Comparison of ENCODE assay signal across 8 cellular contexts in genomic region chr4:2468464-2469191, GRCh38. TPM values are rescaled to one million over a fixed set of nuclear protein-coding genes. Genes with fewer than 3 reads are reported as not detected.
DNase-seq lines count a peak whose midpoint lies in the region; ATAC-seq, FAIRE-seq and TF ChIP-seq lines count a peak whose summit lies in the region.

A gene with protein sequence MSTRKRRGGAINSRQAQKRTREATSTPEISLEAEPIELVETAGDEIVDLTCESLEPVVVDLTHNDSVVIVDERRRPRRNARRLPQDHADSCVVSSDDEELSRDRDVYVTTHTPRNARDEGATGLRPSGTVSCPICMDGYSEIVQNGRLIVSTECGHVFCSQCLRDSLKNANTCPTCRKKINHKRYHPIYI (plus strand): TSS chr4:2469106. CDS start chr4:2490494, 21,388 bp downstream.

- H3K18ac ChIP-seq in H1 (ENCODE audit: extremely low read depth, low read length) (peak within 1 kb of the TSS; percentile 89), mesenchymal stem cell (ENCODE audit: low read depth in 1 of 2, low read length in 2 of 2) (peak within 1 kb of the TSS; percentile 89 to 97)

- peak; percentile 96 for DNase-seq in COLO668 (lab: John Stamatoyannopoulos, UW; ENCODE audit: unreplicated experiment)
- peak; percentile 96 for DNase-seq in HT1080 (ENCODE audit: low read depth)
- DNase-seq in NOMO-1 treated with DMSO at 0.1 percent for 48 hours (lab: John Stamatoyannopoulos, UW; ENCODE audit: unreplicated experiment), result peak; percentile 96
- peak; percentile 90 to 94 for DNase-seq in activated CD8-positive, alpha-beta memory T cell treated with anti-CD3 and anti-CD28 coated beads for 4 hours (ENCODE audit: low read depth in 2 of 2)
- DNase-seq in H1 (ENCODE audit: low read depth in 1 of 2, low spot score in 2 of 2), result peak; percentile 77 to 89
- DNase-seq in mesenchymal stem cell, result peak; percentile 97
- DNase-seq in stimulated activated CD8-positive, alpha-beta memory T cell treated with anti-CD3 and anti-CD28 coated beads, Interleukin-12 subunit alpha, Interleukin-12 subunit beta, amount 100 ng/mL, for 4 hours (ENCODE audit: low read depth), result peak; percentile 88

- H3K56ac ChIP-seq in H1 (replicated peaks; ENCODE audit: insufficient read length, low read depth, low read length), result peak within 1 kb of the TSS; percentile 95

- peaks cover 0 to 23% (median 8%) of the 10 kb centered on the region in 4 experiments; a peak in 5 of 8 replicates for H3K36me3 ChIP-seq in H1 (ENCODE audit: control insufficient read depth in 2 of 4, insufficient read depth in 4 of 4, low read length in 3 of 4)
- H3K36me3 ChIP-seq in mesenchymal stem cell (ENCODE audit: control insufficient read depth in 1 of 2, insufficient read depth in 2 of 2, low read depth in 1 of 2, low read length in 2 of 2), result peaks cover 19 to 27% of the 10 kb centered on the region in 2 experiments

- no peak for TF ChIP-seq CTCF in H1 (IDR thresholded peaks at IDR 0.05; ENCODE audit: control extremely low read depth in 1 of 3, insufficient read depth in 1 of 3, low read depth in 1 of 3, low read length in 3 of 3)

- POLR2A ChIA-PET in H1 (lab: Charles Lee; ENCODE audit: partially characterized antibody), result interaction anchor here (0.7 to 3.4 kb wide), 24 partner anchors 9 to 573 kb away, joined by 3 to 24 read pairs (median 4); partner anchors contain the start of genes CFAP99, FAM193A, MXD4 and NELFA

- TF ChIP-seq POLR2A in H1 (IDR thresholded peaks at IDR 0.05; ENCODE audit: control extremely low read depth in 1 of 2, low read depth in 2 of 2, low read length in 2 of 2), result peak in 1 of 2 experiments; percentile 68; a peak in 1 of 3 replicates

- peak within 1 kb of the TSS; percentile 97 for H2BK5ac ChIP-seq in H1 (ENCODE audit: low read depth, low read length)
- H2BK5ac ChIP-seq in mesenchymal stem cell (ENCODE audit: low read depth, low read length, poor library complexity, severe bottlenecking), result peak within 1 kb of the TSS; percentile 69

- peaks cover 11% of the 10 kb centered on the region for H3K23me2 ChIP-seq in H1 (ENCODE audit: low read depth, low read length)

- H3K23ac ChIP-seq in H1 (ENCODE audit: insufficient read length) (no peak within 1 kb of the TSS), mesenchymal stem cell (ENCODE audit: low read length in 2 of 2) (peak within 1 kb of the TSS in 1 of 2 experiments; percentile 81)

- no peak for TF ChIP-seq EP300 in H1 (IDR thresholded peaks at IDR 0.05; ENCODE audit: borderline replicate concordance in 1 of 2, low read depth in 2 of 2, low read length in 2 of 2)

- H2AK5ac ChIP-seq in H1 (ENCODE audit: low read depth, low read length), result peak within 1 kb of the TSS; percentile 75; the same call in 1 of the 2 replicates
- H2AK5ac ChIP-seq in mesenchymal stem cell (ENCODE audit: low read length, severe bottlenecking), result no peak within 1 kb of the TSS

- H4K91ac ChIP-seq in H1 (replicated peaks; ENCODE audit: insufficient read length, low read length), result peak within 1 kb of the TSS; percentile 93
- peak within 1 kb of the TSS; percentile 85 for H4K91ac ChIP-seq in mesenchymal stem cell (ENCODE audit: low read length)

- H3K9ac ChIP-seq in H1 (replicated peaks in 1 of 4; ENCODE audit: extremely low read depth in 1 of 4, low read depth in 3 of 4, low read length in 3 of 4) (peak within 1 kb of the TSS; percentile 91 to 97 (median 93)), mesenchymal stem cell (ENCODE audit: low read length) (peak within 1 kb of the TSS; percentile 96)

- WGBS in H1 (ENCODE audit: extremely low coverage in 1 of 2, insufficient coverage in 1 of 2, insufficient read length in 1 of 2, insufficient replicate concordance in 2 of 2, low coverage in 1 of 2, low lambda C conversion rate in 2 of 2, missing lambda C conversion rate in 1 of 2), 2 experiments, result 2% methylated on average over 63 of the region's 73 CpGs; no CpG with 5 or more reads in 1 of the 2 experiments
- under 1% methylated on average over 71 of the region's 73 CpGs for WGBS in mesenchymal stem cell

- H3K27me3 ChIP-seq in H1 (replicated peaks in 1 of 4; ENCODE audit: control insufficient read depth in 3 of 4, extremely low read depth in 1 of 4, insufficient read depth in 3 of 4, low read length in 3 of 4) (peaks cover 0 to 3% (median 0%) of the 10 kb centered on the region in 4 experiments; a peak in 3 of 7 replicates), mesenchymal stem cell (ENCODE audit: control insufficient read depth in 1 of 2, insufficient read depth in 1 of 2, low read length in 2 of 2) (peaks cover 0 to 2% of the 10 kb centered on the region in 2 experiments)

- peak within 1 kb of the TSS; percentile 81 for H3K27ac ChIP-seq in H1 (ENCODE audit: low read depth, low read length)
- H3K27ac ChIP-seq in mesenchymal stem cell (ENCODE audit: low read length, poor library complexity, severe bottlenecking), result peak within 1 kb of the TSS; percentile 85

- H2AFZ ChIP-seq in H1 (ENCODE audit: low read length) (0 out of 2 replicates have a peak within 1 kb of the TSS, but pooled peaks have one; percentile 28), mesenchymal stem cell (ENCODE audit: low read depth, low read length) (peak within 1 kb of the TSS; percentile 95)

- no peaks in the 10 kb centered on the region for H3K9me3 ChIP-seq in H1 (ENCODE audit: insufficient read depth in 2 of 2, low read depth in 1 of 2, low read length in 1 of 2)
- H3K9me3 ChIP-seq in mesenchymal stem cell (ENCODE audit: control insufficient read depth, low read length), result peaks cover 12% of the 10 kb centered on the region

- H2BK120ac ChIP-seq in H1 (replicated peaks; ENCODE audit: low read depth, low read length), result peak within 1 kb of the TSS; percentile 18
- peak within 1 kb of the TSS; percentile 44 for H2BK120ac ChIP-seq in mesenchymal stem cell (ENCODE audit: low read depth, low read length)

- H3K79me2 ChIP-seq in H1 (ENCODE audit: control insufficient read depth in 1 of 2, insufficient read depth in 2 of 2, low read length in 2 of 2), result peaks cover 39 to 59% of the 10 kb centered on the region in 2 experiments

- H2BK12ac ChIP-seq in H1 (ENCODE audit: low read depth, low read length) (peak within 1 kb of the TSS; percentile 97), mesenchymal stem cell (ENCODE audit: low read length in 2 of 2) (peak within 1 kb of the TSS in 1 of 2 experiments; percentile 60)

- no peak for TF ChIP-seq RAD21 in H1 (IDR thresholded peaks at IDR 0.05 in 1 of 2, conservative IDR thresholded peaks at IDR 0.05 in 1 of 2; ENCODE audit: low read depth in 2 of 2, low read length in 2 of 2)

- H3K4me3 ChIP-seq in H1 (ENCODE audit: extremely low read depth in 1 of 4, insufficient read depth in 2 of 4, low read depth in 3 of 4, low read length in 4 of 4) (peak within 1 kb of the TSS; percentile 88 to 96 (median 90)), mesenchymal stem cell (ENCODE audit: insufficient read depth in 1 of 2, low read depth in 1 of 2, low read length in 2 of 2) (peak within 1 kb of the TSS; percentile 93 to 97)

- no peak for FAIRE-seq in H1 (lab: Jason Lieb, UNC)

- H3K79me1 ChIP-seq in H1 (ENCODE audit: low read depth, low read length) (no peaks in the 10 kb centered on the region; the same call in 1 of the 2 replicates), mesenchymal stem cell (replicated peaks; ENCODE audit: low read length, poor library complexity, severe bottlenecking) (peaks cover 4% of the 10 kb centered on the region)

- H3K4me1 ChIP-seq in H1 (replicated peaks in 1 of 4; ENCODE audit: control insufficient read depth in 3 of 4, insufficient read depth in 4 of 4, low read length in 3 of 4) (peaks cover 0 to 4% (median 0%) of the 10 kb centered on the region in 4 experiments; a peak in 3 of 7 replicates), mesenchymal stem cell (ENCODE audit: control insufficient read depth, insufficient read depth, low read depth, low read length) (peaks cover 8% of the 10 kb centered on the region)

- H3K14ac ChIP-seq in H1 (ENCODE audit: insufficient read length) (no peak within 1 kb of the TSS), mesenchymal stem cell (ENCODE audit: low read length in 2 of 2) (peak within 1 kb of the TSS in 1 of 2 experiments; percentile 95)

- H4K5ac ChIP-seq in H1 (ENCODE audit: insufficient read length, low read depth, low read length), result peak within 1 kb of the TSS; percentile 89

- 0 out of 2 replicates have a peak within 1 kb of the TSS, but pooled peaks have one; percentile 13 for H2BK20ac ChIP-seq in H1 (ENCODE audit: low read length)

- H3K4me2 ChIP-seq in H1 (ENCODE audit: insufficient read depth in 1 of 2, low read depth in 2 of 2, low read length in 2 of 2) (peak within 1 kb of the TSS; percentile 81 to 92), mesenchymal stem cell (ENCODE audit: low read length, poor library complexity, severe bottlenecking) (peak within 1 kb of the TSS; percentile 79)

- H2BK15ac ChIP-seq in H1 (ENCODE audit: low read length) (peak within 1 kb of the TSS; percentile 88; the same call in 1 of the 2 replicates), mesenchymal stem cell (ENCODE audit: low read depth, poor library complexity, severe bottlenecking) (peak within 1 kb of the TSS; percentile 94)

- ATAC-seq in GM21360 (IDR thresholded peaks at IDR 0.05; ENCODE audit: unreplicated experiment), result peak; percentile 67

- H4K8ac ChIP-seq in H1 (ENCODE audit: extremely low read depth, insufficient read depth, low read length) (peak within 1 kb of the TSS; percentile 99), mesenchymal stem cell (ENCODE audit: low read length) (peak within 1 kb of the TSS; percentile 91)

- H4K20me1 ChIP-seq in H1 (replicated peaks in 1 of 2; ENCODE audit: control insufficient read depth in 1 of 2, insufficient read depth in 2 of 2, low read length in 2 of 2), result peaks cover 8 to 22% of the 10 kb centered on the region in 2 experiments

- H3K4ac ChIP-seq in H1 (replicated peaks; ENCODE audit: insufficient read length, low read depth, low read length), result peak within 1 kb of the TSS; percentile 55
- H3K4ac ChIP-seq in mesenchymal stem cell (ENCODE audit: low read depth in 1 of 2, low read length in 2 of 2), result peak within 1 kb of the TSS; percentile 39 to 97

- CTCF ChIA-PET in H1 (lab: Charles Lee; ENCODE audit: partially characterized antibody), result interaction anchor here (0.6 to 2.9 kb wide), 9 partner anchors 12 to 238 kb away, joined by 3 to 14 read pairs (median 3); no protein-coding TSS in a partner anchor

RNA-seq across cellular contexts. Expression of the gene that starts here (rescaled TPM):
- total RNA-seq in HT1080 (2014; rRNA removed; shearing (Covaris generic)), result 77.4 and 97.7 TPM in 2 replicates
- polyA plus RNA-seq in HT1080 (2015; cell fraction: cytosol; rRNA removed), result 64.0 and 68.1 TPM in 2 replicates
- 57.1 and 60.3 TPM in 2 replicates for polyA plus RNA-seq in HT1080 (2015; cell fraction: nucleus; rRNA removed)
- 75.0 and 78.9 TPM in 2 replicates for total RNA-seq in H1 (2021; fragmentation: NEBNext Ultra II Directional; extraction: Animal tissue kit (Norgen Biotek cat#: 25700))
- polyA plus RNA-seq in H1 (2011; rRNA removed), result 68.2 and 70.5 TPM in 2 replicates
- polyA plus RNA-seq in H1 (2011; cell fraction: cytosol; rRNA removed), result 87.3 TPM
- 69.7 TPM for polyA plus RNA-seq in H1 (2011; cell fraction: nucleus; rRNA removed)
- 60.0 to 63.7 TPM (median 62.1 TPM) in 4 replicates for polyA plus RNA-seq in H1 (2012, experiment 1 of 2)
- 36.0 TPM for polyA plus RNA-seq in H1 (2012, experiment 2 of 2)
- 49.9 TPM for polyA plus RNA-seq in H1 (2013, experiment 1 of 2)
- 51.6 TPM for polyA plus RNA-seq in H1 (2013, experiment 2 of 2)
- 98.4 and 122 TPM in 2 replicates for polyA minus RNA-seq in H1 (2011; rRNA and poly(A)+ RNA removed)
- polyA minus RNA-seq in H1 (2011; cell fraction: cytosol; rRNA and poly(A)+ RNA removed), result 68.6 TPM
- polyA minus RNA-seq in H1 (2011; cell fraction: nucleus; rRNA and poly(A)+ RNA removed), result 76.8 TPM
- polyA plus RNA-seq in mesenchymal stem cell (2013, experiment 1 of 2), result 50.8 TPM
- polyA plus RNA-seq in mesenchymal stem cell (2013, experiment 2 of 2), result 49.7 TPM

Comparison
In these comparisons a context has a peak if more than half of its experiments do, and no peak if none do; other contexts are left out.
1. Peak in every context shown above with its lines: DNase-seq, ATAC-seq, H3K4me3 ChIP-seq and H3K27ac ChIP-seq.